Comparison of ENCODE assay signal across 8 cellular contexts in the genomic region with DNA sequence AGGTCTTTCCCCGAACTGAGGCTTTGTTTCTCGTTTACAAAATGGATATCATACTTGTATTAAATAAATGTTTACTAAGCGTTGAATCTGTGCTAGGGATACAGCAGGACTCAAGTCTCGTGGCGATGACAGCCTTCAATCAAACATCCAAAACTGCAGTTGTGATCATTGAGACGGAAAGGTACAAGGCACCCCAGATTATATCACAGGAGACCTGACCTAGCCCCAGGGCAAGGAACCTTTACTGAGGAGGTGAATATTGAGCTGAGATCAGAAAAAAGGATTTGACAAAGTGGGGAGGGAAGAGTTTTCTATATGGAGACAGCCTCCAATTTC. TPM values are rescaled to one million over a fixed set of nuclear protein-coding genes. Genes with fewer than 3 reads are reported as not detected.
DNase-seq lines count a peak whose midpoint lies in the region; ATAC-seq, FAIRE-seq and TF ChIP-seq lines count a peak whose summit lies in the region.

No MANE protein-coding gene starts in this region.

- TF ChIP-seq CTCF in SK-N-SH (IDR thresholded peaks at IDR 0.05), result no peak
- TF ChIP-seq CTCF in fibroblast of villous mesenchyme (IDR thresholded peaks at IDR 0.05; ENCODE audit: insufficient read depth, low read depth, low read length), result no peak
- no peak for TF ChIP-seq CTCF in retinal pigment epithelial cell (conservative IDR thresholded peaks at IDR 0.05; ENCODE audit: low read depth, low read length)

- no peak for TF ChIP-seq POLR2A in GM12892 (IDR thresholded peaks at IDR 0.05; ENCODE audit: low read depth, low read length)

- H3K9me2 ChIP-seq in SK-N-SH, result no peaks in the 10 kb centered on the region

- H3K27me3 ChIP-seq in SK-N-SH (ENCODE audit: insufficient read depth), result no peaks in the 10 kb centered on the region

- TF ChIP-seq EP300 in SK-N-SH (IDR thresholded peaks at IDR 0.05; ENCODE audit: borderline replicate concordance in 1 of 2, low read depth in 1 of 2, low read length in 1 of 2), result no peak

- CTCF ChIA-PET in SK-N-SH (lab: Yijun Ruan, JAX), result interaction anchor here (1.0 to 2.3 kb wide), 7 partner anchors 9 to 203 kb away, joined by 3 to 9 read pairs (median 5); no protein-coding TSS in a partner anchor

- H3K9ac ChIP-seq in SK-N-SH, result peak overlapping the region; percentile 98

- H4K20me1 ChIP-seq in SK-N-SH (ENCODE audit: insufficient read depth), result peaks cover 4% of the 10 kb centered on the region; the same call in 1 of the 2 replicates

- FAIRE-seq in GM12892 (lab: Jason Lieb, UNC), result peak; percentile 40

- DNase-seq in GM12892 (ENCODE audit: insufficient read length) (no peak), SK-N-SH (no peak), fibroblast of villous mesenchyme (ENCODE audit: low read depth) (no peak), retinal pigment epithelial cell (ENCODE audit: low read depth) (no peak), NCI-H1417 treated with DMSO at 0.1 percent for 48 hours (lab: John Stamatoyannopoulos, UW) (no peak), AG08396 (ENCODE audit: low spot score) (no peak), NOMO-1 treated with dmso at 0.1 percent for 144 hours (lab: John Stamatoyannopoulos, UW; ENCODE audit: unreplicated experiment) (no peak)

- POLR2A ChIA-PET in SK-N-SH (lab: Yijun Ruan, JAX), result interaction anchor here (0.9 to 1.1 kb wide), 3 partner anchors 33 to 224 kb away, joined by 3 to 4 read pairs (median 3); no protein-coding TSS in a partner anchor

- peak overlapping the region; percentile 75 to 78; a peak in 3 of 4 replicates for H3K27ac ChIP-seq in SK-N-SH (ENCODE audit: low read depth in 2 of 2, low read length in 1 of 2)

- H3K4me2 ChIP-seq in SK-N-SH, result peak overlapping the region; percentile 93

- no peak for ATAC-seq in GM18873 (IDR thresholded peaks at IDR 0.05; ENCODE audit: low FRiP score, unreplicated experiment)

- peak overlapping the region; percentile 100 for H2AFZ ChIP-seq in SK-N-SH (ENCODE audit: low read depth)

- peaks cover 14 to 26% of the 10 kb centered on the region in 2 experiments for H3K36me3 ChIP-seq in SK-N-SH (replicated peaks in 1 of 2; ENCODE audit: control insufficient read depth in 1 of 2, insufficient read depth in 2 of 2, low read length in 1 of 2)

- 0% methylated on average over 6 of the region's 6 CpGs for WGBS in SK-N-SH (ENCODE audit: low lambda C conversion rate)

- H3K4me3 ChIP-seq in SK-N-SH (ENCODE audit: low read depth in 2 of 2, low read length in 1 of 2) (peak overlapping the region; percentile 91 to 98), fibroblast of villous mesenchyme (ENCODE audit: low read depth, low read length) (peak overlapping the region; percentile 79), retinal pigment epithelial cell (ENCODE audit: low read length) (peak overlapping the region; percentile 97)

- H3K79me2 ChIP-seq in SK-N-SH (ENCODE audit: insufficient read depth), result peaks cover 62% of the 10 kb centered on the region

- no peaks in the 10 kb centered on the region for H3K9me3 ChIP-seq in SK-N-SH

- H3F3A ChIP-seq in SK-N-SH (replicated peaks; ENCODE audit: insufficient read depth), result no peaks in the 10 kb centered on the region

- H3K4me1 ChIP-seq in SK-N-SH (ENCODE audit: control insufficient read depth in 1 of 2, insufficient read depth in 2 of 2, low read depth in 1 of 2, low read length in 1 of 2), result peaks cover 5 to 10% of the 10 kb centered on the region in 2 experiments; a peak in 2 of 4 replicates

- TF ChIP-seq RAD21 in SK-N-SH (IDR thresholded peaks at IDR 0.05; ENCODE audit: low read length), result no peak

TF ChIP-seq in SK-N-SH, 30 proteins besides CTCF, POLR2A, EP300 and RAD21:
- TF ChIP-seq CHD2 (IDR thresholded peaks at IDR 0.05; ENCODE audit: low read length, partially characterized antibody) (no peak), RXRA (IDR thresholded peaks at IDR 0.05; ENCODE audit: borderline replicate concordance, low read depth) (no peak), SMC3 (IDR thresholded peaks at IDR 0.05; ENCODE audit: low read depth, low read length) (no peak), YY1 (IDR thresholded peaks at IDR 0.05; ENCODE audit: low read depth) (no peak), REST (IDR thresholded peaks at IDR 0.05; ENCODE audit: low read depth, low read length) (no peak), PBX3 (IDR thresholded peaks at IDR 0.05) (no peak; the same call in 1 of the 2 replicates), ZBTB33 (IDR thresholded peaks at IDR 0.05; ENCODE audit: borderline replicate concordance, low read depth) (no peak), TAF1 (IDR thresholded peaks at IDR 0.05; ENCODE audit: borderline replicate concordance, low read depth, low read length) (no peak), USF2 (IDR thresholded peaks at IDR 0.05; ENCODE audit: borderline replicate concordance, low read depth, low read length) (no peak), SIN3A (IDR thresholded peaks at IDR 0.05; ENCODE audit: borderline replicate concordance, low read depth, low read length) (no peak), GABPA (IDR thresholded peaks at IDR 0.05; ENCODE audit: low read depth) (no peak), FOSL2 (IDR thresholded peaks at IDR 0.05; ENCODE audit: borderline replicate concordance, low read depth) (no peak), TCF12 (IDR thresholded peaks at IDR 0.05) (no peak)
- TF ChIP-seq, protein P1, sequence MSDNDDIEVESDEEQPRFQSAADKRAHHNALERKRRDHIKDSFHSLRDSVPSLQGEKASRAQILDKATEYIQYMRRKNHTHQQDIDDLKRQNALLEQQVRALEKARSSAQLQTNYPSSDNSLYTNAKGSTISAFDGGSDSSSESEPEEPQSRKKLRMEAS (IDR thresholded peaks at IDR 0.05; ENCODE audit: low read depth), result no peak

RNA-seq across cellular contexts. Expression of gene AAR2, which starts 0.5 kb away (rescaled TPM):
- polyA plus RNA-seq in GM12892 (2012; ENCODE audit: missing spikeins), result 16.2 TPM
- polyA plus RNA-seq in SK-N-SH (2012; rRNA removed), result 17.4 and 23.4 TPM in 2 replicates
- 12.4 and 17.6 TPM in 2 replicates for polyA plus RNA-seq in SK-N-SH (2012; cell fraction: cytosol; rRNA removed)
- polyA plus RNA-seq in SK-N-SH (2012; cell fraction: nucleus; rRNA removed), result 17.6 and 18.8 TPM in 2 replicates
- total RNA-seq in fibroblast of villous mesenchyme, result 23.7 and 27.7 TPM in 2 replicates
